8 cellular contexts compared by ENCODE assay signal in the genomic region with DNA sequence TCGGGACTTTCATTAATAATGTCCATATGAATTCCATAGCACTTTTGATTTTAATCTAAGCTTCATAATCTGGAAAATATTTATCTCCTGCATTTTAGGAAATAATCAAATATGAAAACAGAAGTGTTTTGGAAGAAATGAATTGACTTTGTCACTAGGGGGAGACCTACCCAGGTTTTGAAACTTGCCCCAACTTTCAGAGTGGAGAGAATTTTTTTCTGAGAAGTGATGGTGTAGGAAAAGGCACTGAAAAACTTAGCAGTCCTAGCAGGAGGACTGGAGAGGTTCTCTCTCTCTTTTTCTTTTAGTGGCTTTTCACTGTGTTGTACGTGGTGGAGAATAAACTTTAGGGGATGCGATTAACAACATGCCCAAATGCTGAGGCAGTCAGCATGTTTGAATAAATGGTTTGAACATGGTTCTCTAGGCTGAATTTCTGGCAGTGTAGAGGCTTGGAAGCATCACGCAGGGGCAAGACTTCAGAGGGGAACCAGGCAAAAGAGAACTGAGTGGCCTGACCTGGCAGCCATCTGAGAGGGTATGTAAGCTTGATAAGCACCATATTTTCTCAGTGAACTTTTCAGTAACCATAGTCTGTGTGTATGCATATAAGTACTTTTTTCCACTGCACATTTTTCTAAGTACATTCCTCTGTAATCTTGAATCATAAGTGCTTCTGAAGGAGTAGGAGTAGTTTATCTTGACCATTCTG.
A peak's percentile ranks its signal among the peaks of the same experiment; 100 is the strongest.
DNase-seq lines count a peak whose midpoint lies in the region; ATAC-seq and TF ChIP-seq lines count a peak whose summit lies in the region.

No MANE protein-coding gene starts in this region.

- H3K9me3 Mint-ChIP-seq in activated T-helper 17 cell treated with anti-CD3 and anti-CD28 coated beads, Interleukin-2, amount 50 U/mL, for 72 hours, result no peaks in the 10 kb centered on the region

- WGBS in right cardiac atrium, result 21% methylated on average over 4 of the region's 4 CpGs

- DNase-seq in AG04449 (ENCODE audit: low read depth, low spot score) (no peak), GM12865 (ENCODE audit: low read depth) (peak; percentile 30), LHCN-M2 (ENCODE audit: low read depth) (peak; percentile 46), right cardiac atrium (no peak), NCI-H1048 (lab: John Stamatoyannopoulos, UW) (no peak)
- no peak for DNase-seq in stimulated activated naive CD8-positive, alpha-beta T cell treated with anti-CD3 and anti-CD28 coated beads, Interleukin-15, Interleukin-2, amounts not matched to agents 100 U/mL and 50 U/mL, for 24 hours

- H3K27me3 Mint-ChIP-seq in activated T-helper 17 cell treated with anti-CD3 and anti-CD28 coated beads, Interleukin-2, amount 50 U/mL, for 72 hours, result no peaks in the 10 kb centered on the region

- H3K9me3 ChIP-seq in right cardiac atrium (ENCODE audit: control insufficient read depth, low read length), result no peaks in the 10 kb centered on the region

- H3K27ac ChIP-seq in right cardiac atrium (ENCODE audit: low read length), result no peak overlapping the region

- H3K4me3 Mint-ChIP-seq in activated T-helper 17 cell treated with anti-CD3 and anti-CD28 coated beads, Interleukin-2, amount 50 U/mL, for 72 hours, result no peak overlapping the region

- intact Hi-C loops in right cardiac atrium (cut with DNase I), result loop anchor here in 3 of 4 donors (10.0 kb wide), 3 partner anchors 66 to 376 kb away; a partner anchor contains a TSS

- no peak overlapping the region for H3K27ac Mint-ChIP-seq in activated T-helper 17 cell treated with anti-CD3 and anti-CD28 coated beads, Interleukin-2, amount 50 U/mL, for 72 hours

- no peaks in the 10 kb centered on the region for H3K36me3 Mint-ChIP-seq in activated T-helper 17 cell treated with anti-CD3 and anti-CD28 coated beads, Interleukin-2, amount 50 U/mL, for 72 hours (ENCODE audit: low read depth)

- H3K4me1 Mint-ChIP-seq in activated T-helper 17 cell treated with anti-CD3 and anti-CD28 coated beads, Interleukin-2, amount 50 U/mL, for 72 hours, result no peaks in the 10 kb centered on the region

- CTCF ChIA-PET in AG04449 (lab: Yijun Ruan, JAX), result interaction anchor here (0.6 to 4.0 kb wide), 28 partner anchors 9 to 603 kb away, joined by 3 to 36 read pairs (median 4); no protein-coding TSS in a partner anchor

- H3K4me3 ChIP-seq in AG04449 (ENCODE audit: low read depth, low read length) (peak overlapping the region; percentile 42), GM12865 (ENCODE audit: low read depth, low read length) (no peak overlapping the region), right cardiac atrium (ENCODE audit: low read length) (no peak overlapping the region)

- H3K4me1 ChIP-seq in right cardiac atrium (ENCODE audit: control insufficient read depth, insufficient read depth, low read length), result peaks cover 3% of the 10 kb centered on the region

- peak; percentile 50 for ATAC-seq in activated T-helper 17 cell treated with anti-CD3 and anti-CD28 coated beads, Interleukin-2, amount 50 U/mL, for 72 hours (replicated peaks)
- peak; percentile 29 to 50 for ATAC-seq in right cardiac atrium
- ATAC-seq in stimulated activated naive CD8-positive, alpha-beta T cell treated with anti-CD3 and anti-CD28 coated beads, Interleukin-15, Interleukin-2, amounts not matched to agents 100 U/mL and 50 U/mL, for 24 hours, result peak; percentile 49
- ATAC-seq in HG02870 (IDR thresholded peaks at IDR 0.05; ENCODE audit: unreplicated experiment), result no peak

- POLR2A ChIA-PET in AG04449 (lab: Yijun Ruan, JAX), result interaction anchor here (0.6 to 1.2 kb wide), 3 partner anchors 10 to 70 kb away, joined by 3 to 4 read pairs (median 3); no protein-coding TSS in a partner anchor

- TF ChIP-seq CTCF in AG04449 (IDR thresholded peaks at IDR 0.05; ENCODE audit: insufficient read depth, low read length, missing control alignments) (peak; percentile 34), GM12865 (IDR thresholded peaks at IDR 0.05; ENCODE audit: insufficient read depth, low read depth, low read length, missing control alignments) (peak; percentile 42)

- no peaks in the 10 kb centered on the region for H3K27me3 ChIP-seq in right cardiac atrium (ENCODE audit: control insufficient read depth, insufficient read depth)

Comparison
In these comparisons a context has a peak if more than half of its experiments do, and no peak if none do; other contexts are left out.
1. DNase-seq: peak in GM12865 (single experiment) and LHCN-M2 (single experiment); none in AG04449 (single experiment), right cardiac atrium (0 of 3), stimulated activated naive CD8-positive, alpha-beta T cell treated with anti-CD3 and anti-CD28 coated beads, Interleukin-15, Interleukin-2, amounts not matched to agents 100 U/mL and 50 U/mL, for 24 hours (single experiment) and NCI-H1048 (single experiment).